11 cellular contexts compared by ENCODE assay signal in the genomic region with DNA sequence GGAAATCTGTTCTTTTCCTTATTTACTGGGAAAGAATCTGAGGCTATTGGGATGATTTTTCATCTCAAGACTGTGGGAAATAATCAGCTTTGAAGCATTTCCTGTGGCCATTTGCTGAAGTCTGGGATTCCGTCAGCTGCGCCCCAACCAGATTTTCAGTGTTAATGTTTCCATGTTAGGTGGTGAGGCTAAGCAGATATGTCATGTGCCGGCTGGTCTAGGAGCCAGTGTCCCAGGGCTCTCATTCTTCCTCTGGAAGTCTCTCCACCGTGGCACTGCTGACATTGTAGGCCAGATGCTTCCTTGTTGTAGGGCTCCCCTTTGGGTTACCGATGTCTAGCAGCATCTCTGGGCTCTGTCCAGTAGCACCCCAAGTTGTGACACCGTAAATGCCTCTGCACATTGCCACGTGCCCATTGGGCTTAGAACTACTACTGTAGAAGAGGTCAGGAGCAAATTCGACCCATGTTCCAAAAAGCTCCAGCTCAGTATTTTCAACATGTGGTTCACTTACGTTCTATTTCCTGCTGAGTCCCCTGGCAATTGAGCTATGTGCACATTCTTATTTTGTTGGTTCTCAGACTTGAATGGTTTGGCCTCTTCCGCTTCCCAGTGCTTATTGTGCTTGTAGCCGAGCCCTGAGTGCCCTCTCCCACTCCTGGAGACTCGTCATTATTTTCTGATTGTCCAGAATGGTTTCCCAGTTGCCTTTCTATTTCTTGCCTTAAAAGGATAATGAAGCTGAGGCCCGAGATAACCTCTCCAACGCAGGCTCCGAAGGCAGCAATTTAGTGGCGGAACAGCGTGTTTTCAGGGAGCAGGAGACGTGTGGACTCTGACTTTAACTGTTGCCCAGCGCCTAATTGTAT.
DNase-seq lines count a peak whose midpoint lies in the region; ATAC-seq and TF ChIP-seq lines count a peak whose summit lies in the region.
"Had no signal": no experiment of that assay in that cellular context is flagged by ENCODE, and none has a peak within 500 bp of the region (broad histone marks: within the 10 kb centered on the region; RNA-seq: fewer than 3 reads in every experiment).

No MANE protein-coding gene starts in this region.

- CTCF ChIA-PET in SK-N-SH (lab: Yijun Ruan, JAX), result interaction anchor here (0.9 to 2.4 kb wide), 5 partner anchors 11 to 83 kb away, joined by 3 to 6 read pairs (median 3); partner anchors contain the start of gene SPECC1

- ATAC-seq in SK-N-SH treated with all-trans-retinoic acid at 6 μM for 48 hours (no peak), Right ventricle myocardium superior (ENCODE audit: poor library complexity) (peak; percentile 83), aorta (ENCODE audit: low FRiP score) (peak; percentile 83)

- no peak overlapping the region for H3K4me3 ChIP-seq in SK-N-SH (ENCODE audit: low read depth in 2 of 2, low read length in 1 of 2)
- no peak overlapping the region for H3K4me3 ChIP-seq in parathyroid adenoma (ENCODE audit: low read depth, low read length)
- no peak overlapping the region for H3K4me3 ChIP-seq in aorta (ENCODE audit: low read length in 2 of 2)
- H3K4me3 ChIP-seq: cardiac muscle cell had no signal

- H3K4me2 ChIP-seq in SK-N-SH, result 0 out of 2 replicates have a peak overlapping the region, but pooled peaks have one; percentile 7
- H3K4me2 ChIP-seq in parathyroid adenoma (ENCODE audit: low read length), result no peak overlapping the region

- H3K9me3 ChIP-seq in SK-N-SH (no peaks in the 10 kb centered on the region), parathyroid adenoma (ENCODE audit: control insufficient read depth, low read length) (no peaks in the 10 kb centered on the region), aorta (ENCODE audit: control insufficient read depth, low read length) (no peaks in the 10 kb centered on the region)

- no peak for TF ChIP-seq CTCF in SK-N-SH (IDR thresholded peaks at IDR 0.05)
- no peak for TF ChIP-seq CTCF in parathyroid adenoma (IDR thresholded peaks at IDR 0.05)

- H2AFZ ChIP-seq in SK-N-SH (ENCODE audit: low read depth) (no peak overlapping the region), parathyroid adenoma (peak overlapping the region; percentile 28)

- H3K79me2 ChIP-seq in SK-N-SH (ENCODE audit: insufficient read depth) (no peaks in the 10 kb centered on the region), parathyroid adenoma (peaks cover 3% of the 10 kb centered on the region)

- POLR2A ChIA-PET in SK-N-SH (lab: Yijun Ruan, JAX), result no interaction called here

- no peak for TF ChIP-seq RAD21 in SK-N-SH (IDR thresholded peaks at IDR 0.05; ENCODE audit: low read length)

- no peak overlapping the region for H3K9ac ChIP-seq in SK-N-SH
- H3K9ac ChIP-seq in parathyroid adenoma, result no peak overlapping the region

- H3K27me3 ChIP-seq in SK-N-SH (ENCODE audit: insufficient read depth), result no peaks in the 10 kb centered on the region
- H3K27me3 ChIP-seq in parathyroid adenoma (ENCODE audit: control insufficient read depth, insufficient read depth, low read length), result no peaks in the 10 kb centered on the region
- no peaks in the 10 kb centered on the region for H3K27me3 ChIP-seq in aorta (ENCODE audit: control insufficient read depth in 1 of 2, insufficient read depth in 2 of 2, low read length in 1 of 2)
- H3K27me3 ChIP-seq: cardiac muscle cell had no signal

- H3K27ac ChIP-seq in SK-N-SH (ENCODE audit: low read depth in 2 of 2, low read length in 1 of 2) (no peak overlapping the region), parathyroid adenoma (peak overlapping the region; percentile 71), aorta (ENCODE audit: low read depth in 1 of 2, low read length in 2 of 2) (peak overlapping the region; percentile 95 to 96)
- H3K27ac ChIP-seq: cardiac muscle cell had no signal

- H3K36me3 ChIP-seq in SK-N-SH (replicated peaks in 1 of 2; ENCODE audit: control insufficient read depth in 1 of 2, insufficient read depth in 2 of 2, low read length in 1 of 2), result no peaks in the 10 kb centered on the region
- no peaks in the 10 kb centered on the region for H3K36me3 ChIP-seq in parathyroid adenoma (ENCODE audit: control insufficient read depth, insufficient read depth, low read length)
- H3K36me3 ChIP-seq in aorta (ENCODE audit: control insufficient read depth in 1 of 2, insufficient read depth in 2 of 2, low read length in 1 of 2), result no peaks in the 10 kb centered on the region
- H3K36me3 ChIP-seq: cardiac muscle cell had no signal

- intact Hi-C loops in Right ventricle myocardium superior (cut with DNase I) (no loop called here), aorta (cut with DNase I) (no loop called here)

- peaks cover 0 to 18% of the 10 kb centered on the region in 2 experiments; a peak in 1 of 4 replicates for H3K4me1 ChIP-seq in SK-N-SH (ENCODE audit: control insufficient read depth in 1 of 2, insufficient read depth in 2 of 2, low read depth in 1 of 2, low read length in 1 of 2)
- H3K4me1 ChIP-seq in parathyroid adenoma, result peaks cover 11% of the 10 kb centered on the region
- peaks cover 1 to 18% of the 10 kb centered on the region in 2 donors for H3K4me1 ChIP-seq in aorta (ENCODE audit: control insufficient read depth in 1 of 2, insufficient read depth in 2 of 2, low read length in 2 of 2)

- WGBS in SK-N-SH (ENCODE audit: low lambda C conversion rate), result 90% methylated on average over 19 of the region's 19 CpGs
- 12 to 14% methylated on average over 19 of the region's 19 CpGs for WGBS in aorta, 2 donors

- no peak for DNase-seq in SK-N-SH
- peak; percentile 50 for DNase-seq in Right ventricle myocardium superior
- DNase-seq in aorta, result peak in 1 of 2 donors; percentile 77
- DNase-seq in retina, result no peak
- DNase-seq in stimulated activated CD4-positive, alpha-beta T cell treated with anti-CD3 and anti-CD28 coated beads, Interleukin-4, amount 100 ng/mL, for 4 hours, result no peak
- DNase-seq in NCI-H2029 treated with DMSO at 0.1 percent for 48 hours (lab: John Stamatoyannopoulos, UW), result no peak
- DNase-seq: glutamatergic neuron, NCI-H2171 had no signal

- no peaks in the 10 kb centered on the region for H3K9me2 ChIP-seq in SK-N-SH

- TF ChIP-seq EP300 in SK-N-SH (IDR thresholded peaks at IDR 0.05; ENCODE audit: borderline replicate concordance in 1 of 2, low read depth in 1 of 2, low read length in 1 of 2), result no peak

- no peaks in the 10 kb centered on the region for H4K20me1 ChIP-seq in SK-N-SH (ENCODE audit: insufficient read depth)

- peaks cover 4% of the 10 kb centered on the region for H3F3A ChIP-seq in SK-N-SH (replicated peaks; ENCODE audit: insufficient read depth)

TF ChIP-seq in SK-N-SH, 30 proteins besides CTCF, POLR2A, EP300 and RAD21 (continues in another document):
- no peak for TF ChIP-seq YY1 (IDR thresholded peaks at IDR 0.05; ENCODE audit: low read depth)
- TF ChIP-seq SIN3A (IDR thresholded peaks at IDR 0.05; ENCODE audit: borderline replicate concordance, low read depth, low read length), result no peak
- TF ChIP-seq POLR2AphosphoS5 (IDR thresholded peaks at IDR 0.05; ENCODE audit: low read depth, low read length), result no peak
- no peak for TF ChIP-seq MEF2A (IDR thresholded peaks at IDR 0.05; ENCODE audit: borderline replicate concordance, low read depth)
- TF ChIP-seq SMC3 (IDR thresholded peaks at IDR 0.05; ENCODE audit: low read depth, low read length), result no peak
- no peak for TF ChIP-seq RXRA (IDR thresholded peaks at IDR 0.05; ENCODE audit: borderline replicate concordance, low read depth)
- TF ChIP-seq, protein P1, sequence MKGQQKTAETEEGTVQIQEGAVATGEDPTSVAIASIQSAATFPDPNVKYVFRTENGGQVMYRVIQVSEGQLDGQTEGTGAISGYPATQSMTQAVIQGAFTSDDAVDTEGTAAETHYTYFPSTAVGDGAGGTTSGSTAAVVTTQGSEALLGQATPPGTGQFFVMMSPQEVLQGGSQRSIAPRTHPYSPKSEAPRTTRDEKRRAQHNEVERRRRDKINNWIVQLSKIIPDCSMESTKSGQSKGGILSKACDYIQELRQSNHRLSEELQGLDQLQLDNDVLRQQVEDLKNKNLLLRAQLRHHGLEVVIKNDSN (IDR thresholded peaks at IDR 0.05; ENCODE audit: borderline replicate concordance, low read depth), result no peak
- no peak for TF ChIP-seq ELF1 (IDR thresholded peaks at IDR 0.05)
- TF ChIP-seq, protein P2, sequence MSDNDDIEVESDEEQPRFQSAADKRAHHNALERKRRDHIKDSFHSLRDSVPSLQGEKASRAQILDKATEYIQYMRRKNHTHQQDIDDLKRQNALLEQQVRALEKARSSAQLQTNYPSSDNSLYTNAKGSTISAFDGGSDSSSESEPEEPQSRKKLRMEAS (IDR thresholded peaks at IDR 0.05; ENCODE audit: low read depth), result no peak
- no peak for TF ChIP-seq TCF12 (IDR thresholded peaks at IDR 0.05)
- TF ChIP-seq TEAD4 (IDR thresholded peaks at IDR 0.05; ENCODE audit: borderline replicate concordance, insufficient read depth), result no peak
- TF ChIP-seq EZH2phosphoT487 (IDR thresholded peaks at IDR 0.05; ENCODE audit: borderline replicate concordance, low read depth), result no peak

TF ChIP-seq in SK-N-SH treated with all-trans-retinoic acid at 6 μM for 48 hours, 23 proteins besides CTCF, POLR2A, EP300 and RAD21 (continues in another document):
- TF ChIP-seq OSR1 (CRISPR knock-in tag; IDR thresholded peaks at IDR 0.05) (no peak), POU6F1 (CRISPR knock-in tag; IDR thresholded peaks at IDR 0.05; ENCODE audit: borderline replicate concordance, low read depth) (no peak)

Comparison
In these comparisons a context has a peak if more than half of its experiments do, and no peak if none do; other contexts are left out.
1. H3K27ac ChIP-seq: peak in parathyroid adenoma (single experiment) and aorta (2 of 2); none in SK-N-SH (0 of 2).